Comparison of ENCODE assay signal across 3 cellular contexts in genomic region chr14:19093227-19093626, GRCh38.
A peak's percentile ranks its signal among the peaks of the same experiment; 100 is the strongest.
DNase-seq lines count a peak whose midpoint lies in the region; ATAC-seq, FAIRE-seq and TF ChIP-seq lines count a peak whose summit lies in the region.
"Not testable (repeated sequence)": the region's sequence is repeated elsewhere in the genome, so short reads cannot be mapped to it uniquely, and the experiment has no call there.

No MANE protein-coding gene starts in this region.

- not testable (repeated sequence) for BruUV-seq in K562 (replicated peaks; lab: Mats Ljungman, UMichigan)

- H3K27me3 ChIP-seq in DND-41 (ENCODE audit: insufficient read depth, low read length, poor library complexity); K562 (ENCODE audit: control insufficient read depth in 2 of 2, insufficient read depth in 2 of 2, low read length in 2 of 2): not testable (repeated sequence)

- H3K79me2 ChIP-seq in DND-41 (ENCODE audit: insufficient read depth, low read length); K562 (ENCODE audit: control insufficient read depth, insufficient read depth, low read length): not testable (repeated sequence)

- POLR2A ChIA-PET in K562 (lab: Yijun Ruan, JAX), result not testable (repeated sequence)

- not testable (repeated sequence) for TF ChIP-seq POLR2A in K562 (conservative IDR thresholded peaks at IDR 0.05)

- H3K9me3 ChIP-seq in DND-41 (ENCODE audit: insufficient read depth, low read length, severe bottlenecking); K562 (replicated peaks; ENCODE audit: control insufficient read depth, insufficient read depth, low read depth, low read length): not testable (repeated sequence)

- H3K4me3 Mint-ChIP-seq in stimulated activated naive B cell treated with anti-CD40 and anti-IgM and Interleukin-4, amounts not matched to agents 10 μg/mL and 1 μg/mL and 100 μg/mL, for 72 hours, result not testable (repeated sequence)

- H2AFZ ChIP-seq in DND-41 (ENCODE audit: low read depth, low read length); K562 (ENCODE audit: low read depth, low read length): not testable (repeated sequence)

- not testable (repeated sequence) for H3K4me1 ChIP-seq in DND-41 (ENCODE audit: insufficient read depth, low read length); K562 (replicated peaks in 1 of 2; ENCODE audit: control insufficient read depth in 2 of 2, insufficient read depth in 2 of 2, low read length in 2 of 2)

- H3K9ac ChIP-seq in DND-41 (ENCODE audit: low read depth, low read length); K562 (ENCODE audit: insufficient read depth in 1 of 2, low read depth in 2 of 2, low read length in 2 of 2): not testable (repeated sequence)

- ATAC-seq in DND-41 (ENCODE audit: insufficient read depth, low read depth) (peak; percentile 21), K562 (peak; percentile 83)
- ATAC-seq in stimulated activated naive B cell treated with anti-CD40 and anti-IgM and Interleukin-4, amounts not matched to agents 10 μg/mL and 1 μg/mL and 100 μg/mL, for 72 hours (replicated peaks), result peak; percentile 12 to 52

- H3K36me3 ChIP-seq in DND-41 (ENCODE audit: insufficient read depth, low read length); K562 (ENCODE audit: control insufficient read depth, insufficient read depth, low read length): not testable (repeated sequence)

- H3K27me3 Mint-ChIP-seq in stimulated activated naive B cell treated with anti-CD40 and anti-IgM and Interleukin-4, amounts not matched to agents 10 μg/mL and 1 μg/mL and 100 μg/mL, for 72 hours, result not testable (repeated sequence)

- H3K4me3 ChIP-seq in DND-41 (ENCODE audit: low read depth in 1 of 2, low read length in 2 of 2); K562: not testable (repeated sequence)

- in situ Hi-C loops in K562 (cut with MboI), result loop anchor here (10.0 kb wide), 1 partner anchor 212 kb away; no protein-coding TSS in a partner anchor

- H3K27ac ChIP-seq in DND-41 (ENCODE audit: low read length); K562 (ENCODE audit: extremely low read depth, low read depth, low read length): not testable (repeated sequence)

- TF ChIP-seq RAD21 in K562 (CRISPR knock-in tag; conservative IDR thresholded peaks at IDR 0.05 in 1 of 2, IDR thresholded peaks at IDR 0.05 in 1 of 2), result not testable (repeated sequence)

- TF ChIP-seq CTCF in DND-41 (IDR thresholded peaks at IDR 0.05; ENCODE audit: borderline replicate concordance, extremely low read depth, low read length, poor library complexity, severe bottlenecking); K562 (IDR thresholded peaks at IDR 0.05 in 2 of 3, conservative IDR thresholded peaks at IDR 0.05 in 1 of 3; ENCODE audit: insufficient read depth in 2 of 3, low read depth in 1 of 3, low read length in 3 of 3): not testable (repeated sequence)

- intact Hi-C loops in K562 (cut with micrococcal nuclease), result not testable (repeated sequence)

- not testable (repeated sequence) for H4K20me1 ChIP-seq in DND-41 (ENCODE audit: insufficient read depth, low read length); K562 (replicated peaks; ENCODE audit: control insufficient read depth, insufficient read depth, low read length)

- TF ChIP-seq EP300 in K562 (IDR thresholded peaks at IDR 0.05; ENCODE audit: low read length), result not testable (repeated sequence)

- not testable (repeated sequence) for H3K9me1 ChIP-seq in K562 (ENCODE audit: control insufficient read depth, insufficient read depth, low read length)

- not testable (repeated sequence) for H3K36me3 Mint-ChIP-seq in stimulated activated naive B cell treated with anti-CD40 and anti-IgM and Interleukin-4, amounts not matched to agents 10 μg/mL and 1 μg/mL and 100 μg/mL, for 72 hours

- CTCF ChIA-PET in K562 (lab: Yijun Ruan, JAX; ENCODE audit: low intra/inter-chr PET ratio), result not testable (repeated sequence)

- FAIRE-seq in K562 (lab: Jason Lieb, UNC), result not testable (repeated sequence)

- H3K4me2 ChIP-seq in DND-41 (ENCODE audit: insufficient read depth, low read length); K562 (ENCODE audit: insufficient read depth, low read length): not testable (repeated sequence)

- H3K4me1 Mint-ChIP-seq in stimulated activated naive B cell treated with anti-CD40 and anti-IgM and Interleukin-4, amounts not matched to agents 10 μg/mL and 1 μg/mL and 100 μg/mL, for 72 hours, result not testable (repeated sequence)

- WGBS in K562 (ENCODE audit: insufficient coverage, low coverage, missing lambda C conversion rate), result no CpG with 5 or more reads among the region's 5 CpGs

- H3K27ac Mint-ChIP-seq in stimulated activated naive B cell treated with anti-CD40 and anti-IgM and Interleukin-4, amounts not matched to agents 10 μg/mL and 1 μg/mL and 100 μg/mL, for 72 hours, result not testable (repeated sequence)

- not testable (repeated sequence) for H3K9me3 Mint-ChIP-seq in stimulated activated naive B cell treated with anti-CD40 and anti-IgM and Interleukin-4, amounts not matched to agents 10 μg/mL and 1 μg/mL and 100 μg/mL, for 72 hours

- not testable (repeated sequence) for DNase-seq in DND-41; K562 (ENCODE audit: extremely low read depth in 1 of 4, low spot score in 3 of 4); stimulated activated naive B cell treated with anti-CD40 and anti-IgM and Interleukin-4, amounts not matched to agents 10 μg/mL and 1 μg/mL and 100 μg/mL, for 72 hours

Comparison
In these comparisons a context has a peak if more than half of its experiments do, and no peak if none do; other contexts are left out.
1. ATAC-seq: peak in every context shown above with its lines; median percentile 83 in K562; 32 in stimulated activated naive B cell treated with anti-CD40 and anti-IgM and Interleukin-4, amounts not matched to agents 10 μg/mL and 1 μg/mL and 100 μg/mL, for 72 hours; 21 in DND-41.